10 cellular contexts compared by ENCODE assay signal in the genomic region with DNA sequence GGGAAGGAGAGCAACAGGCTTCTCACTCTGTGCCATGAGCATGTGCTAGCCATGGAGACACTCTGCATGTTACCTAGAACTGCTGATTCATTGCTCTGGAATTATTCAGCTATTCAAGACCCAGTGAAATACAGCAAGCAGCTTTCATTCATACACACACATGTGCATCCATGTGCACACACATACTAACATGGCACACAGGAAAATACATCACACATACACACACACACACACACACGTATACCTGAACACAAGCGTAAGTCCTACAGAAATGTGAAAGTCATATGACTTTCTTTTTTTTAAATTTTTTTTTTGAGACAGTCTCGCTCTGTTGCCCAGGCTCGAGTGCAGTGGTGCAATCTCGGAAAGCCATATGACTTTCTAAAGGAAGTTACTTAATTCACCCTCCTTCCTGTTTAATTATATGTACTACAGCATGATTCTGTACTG.
DNase-seq lines count a peak whose midpoint lies in the region; ATAC-seq lines count a peak whose summit lies in the region.
"Had no signal": no experiment of that assay in that cellular context is flagged by ENCODE, and none has a peak within 500 bp of the region (broad histone marks: within the 10 kb centered on the region; RNA-seq: fewer than 3 reads in every experiment).

No MANE protein-coding gene starts in this region.

- no peak overlapping the region for H2AFZ ChIP-seq in mesenchymal stem cell (ENCODE audit: low read depth, low read length)

- in situ Hi-C loops in Caki2 (cut with HindIII; ENCODE audit: low pct_unique_long_range_greater_than_20kb, low sequenced_read_pairs), result no loop called here

- H2BK5ac ChIP-seq in mesenchymal stem cell (ENCODE audit: low read depth, low read length, poor library complexity, severe bottlenecking), result no peak overlapping the region

- H3K79me1 ChIP-seq in mesenchymal stem cell (replicated peaks; ENCODE audit: low read length, poor library complexity, severe bottlenecking), result peaks cover 5% of the 10 kb centered on the region

- DNase-seq in Caki2 (ENCODE audit: low read depth), result peak; percentile 89
- peak; percentile 100 for DNase-seq in HS-5 (ENCODE audit: low read depth)
- DNase-seq in astrocyte of the hippocampus (ENCODE audit: low read depth, low spot score), result peak; percentile 64
- peak; percentile 83 for DNase-seq in mesenchymal stem cell
- no peak for DNase-seq in cortex of kidney (lab: John Stamatoyannopoulos, UW)
- no peak for DNase-seq in anterior cingulate cortex (lab: John Stamatoyannopoulos, UW)
- DNase-seq in NCI-H2107 treated with DMSO at 0.1 percent for 48 hours (lab: John Stamatoyannopoulos, UW; ENCODE audit: unreplicated experiment), result no peak
- DNase-seq: activated naive CD4-positive, alpha-beta T cell treated with anti-CD3 and anti-CD28 coated beads, Interleukin-2, amount 50 U/mL, for 16 hours had no signal

- no peaks in the 10 kb centered on the region for H3K9me3 ChIP-seq in mesenchymal stem cell (ENCODE audit: control insufficient read depth, low read length)

- peak overlapping the region; percentile 38 for H2BK15ac ChIP-seq in mesenchymal stem cell (ENCODE audit: low read depth, poor library complexity, severe bottlenecking)

- 43% methylated on average over 5 of the region's 5 CpGs for WGBS in mesenchymal stem cell

- peak overlapping the region; percentile 71 for H3K27ac ChIP-seq in mesenchymal stem cell (ENCODE audit: low read length, poor library complexity, severe bottlenecking)

- H2BK120ac ChIP-seq in mesenchymal stem cell (ENCODE audit: low read depth, low read length), result peak overlapping the region; percentile 64

- H3K4me2 ChIP-seq in mesenchymal stem cell (ENCODE audit: low read length, poor library complexity, severe bottlenecking), result peak overlapping the region; percentile 29

- no peak overlapping the region for H3K23ac ChIP-seq in mesenchymal stem cell (ENCODE audit: low read length in 2 of 2)

- no peak overlapping the region for H2AK5ac ChIP-seq in mesenchymal stem cell (ENCODE audit: low read length, severe bottlenecking)

- no peaks in the 10 kb centered on the region for H3K27me3 ChIP-seq in mesenchymal stem cell (ENCODE audit: control insufficient read depth in 1 of 2, insufficient read depth in 1 of 2, low read length in 2 of 2)

- no peak for ATAC-seq in HG03280 (IDR thresholded peaks at IDR 0.05; ENCODE audit: unreplicated experiment)
- ATAC-seq: Panc1 had no signal

- peak overlapping the region; percentile 56 to 75 for H2BK12ac ChIP-seq in mesenchymal stem cell (ENCODE audit: low read length in 2 of 2)

- peak overlapping the region; percentile 59 to 61 for H3K18ac ChIP-seq in mesenchymal stem cell (ENCODE audit: low read depth in 1 of 2, low read length in 2 of 2)

- H3K4ac ChIP-seq in mesenchymal stem cell (ENCODE audit: low read depth in 1 of 2, low read length in 2 of 2), result peak overlapping the region; percentile 32 to 38

- peaks cover 0 to 50% of the 10 kb centered on the region in 2 experiments for H3K36me3 ChIP-seq in mesenchymal stem cell (ENCODE audit: control insufficient read depth in 1 of 2, insufficient read depth in 2 of 2, low read depth in 1 of 2, low read length in 2 of 2)

- H3K4me1 ChIP-seq in mesenchymal stem cell (ENCODE audit: control insufficient read depth, insufficient read depth, low read depth, low read length), result peaks cover 2% of the 10 kb centered on the region

- H3K9ac ChIP-seq in mesenchymal stem cell (ENCODE audit: low read length), result no peak overlapping the region

- peak overlapping the region; percentile 71 for H4K8ac ChIP-seq in mesenchymal stem cell (ENCODE audit: low read length)

- no peak overlapping the region for H3K4me3 ChIP-seq in mesenchymal stem cell (ENCODE audit: insufficient read depth in 1 of 2, low read depth in 1 of 2, low read length in 2 of 2)

- no peak overlapping the region for H4K91ac ChIP-seq in mesenchymal stem cell (ENCODE audit: low read length)

- H3K14ac ChIP-seq in mesenchymal stem cell (ENCODE audit: low read length in 2 of 2), result no peak overlapping the region

Comparison
In these comparisons a context has a peak if more than half of its experiments do, and no peak if none do; other contexts are left out.
1. DNase-seq: peak in Caki2 (single experiment), HS-5 (single experiment), astrocyte of the hippocampus (single experiment) and mesenchymal stem cell (single experiment); none in cortex of kidney (single experiment), anterior cingulate cortex (0 of 58) and NCI-H2107 treated with DMSO at 0.1 percent for 48 hours (single experiment).